19 cellular contexts compared by ENCODE assay signal in genomic region chr18:12098389-12098788, GRCh38. TPM values are rescaled to one million over a fixed set of nuclear protein-coding genes. Genes with fewer than 3 reads are reported as not detected.
"Had no signal": no experiment of that assay in that cellular context is flagged by ENCODE, and none has a peak within 500 bp of the region (broad histone marks: within the 10 kb centered on the region; RNA-seq: fewer than 3 reads in every experiment).

No MANE protein-coding gene starts in this region.

- ATAC-seq: right lobe of liver had no signal

- H3K4me1 Mint-ChIP-seq: activated naive CD8-positive, alpha-beta T cell treated with anti-CD3 and anti-CD28 coated beads for 36 hours; mesothelial cell of epicardium; neural crest cell had no signal

- H3K9me3 Mint-ChIP-seq: neural crest cell had no signal

- DNase-seq: activated CD4-positive, CD25-positive, alpha-beta regulatory T cell; activated CD8-positive, alpha-beta memory T cell treated with anti-CD3 and anti-CD28 coated beads, Interleukin-2, amount 50 U/mL, for 4 hours; activated naive CD8-positive, alpha-beta T cell treated with anti-CD3 and anti-CD28 coated beads for 36 hours; brain microvascular endothelial cell; cortex of kidney; effector CD4-positive, alpha-beta T cell; islet precursor cell; right lobe of liver; stimulated activated CD4-positive, alpha-beta T cell treated with anti-CD3 and anti-CD28 coated beads, Interleukin-4, amount 100 ng/mL, for 4 hours; stimulated activated CD8-positive, alpha-beta memory T cell treated with anti-CD3 and anti-CD28 coated beads, Interleukin-4, amount 100 ng/mL, for 48 hours; stomach; testis; upper lobe of left lung had no signal

- H3K36me3 Mint-ChIP-seq: activated naive CD8-positive, alpha-beta T cell treated with anti-CD3 and anti-CD28 coated beads for 36 hours; mesothelial cell of epicardium had no signal

- H3K4me3 Mint-ChIP-seq: activated naive CD8-positive, alpha-beta T cell treated with anti-CD3 and anti-CD28 coated beads for 36 hours; mesothelial cell of epicardium; neural crest cell had no signal

- H3K27ac Mint-ChIP-seq: activated naive CD8-positive, alpha-beta T cell treated with anti-CD3 and anti-CD28 coated beads for 36 hours; mesothelial cell of epicardium had no signal

RNA-seq across cellular contexts. Expression of gene ANKRD62, which starts 4.7 kb away (rescaled TPM):
- total RNA-seq: activated naive CD8-positive, alpha-beta T cell treated with anti-CD3 and anti-CD28 coated beads for 36 hours; hepatocyte; mesothelial cell of epicardium; neural crest cell; osteocyte; pulmonary artery endothelial cell; right lobe of liver; smooth muscle cell had no signal
